Comparison of ENCODE assay signal across 28 cellular contexts in genomic region chr15:36252117-36252711, GRCh38.
"Had no signal": no experiment of that assay in that cellular context is flagged by ENCODE, and none has a peak within 500 bp of the region (broad histone marks: within the 10 kb centered on the region; RNA-seq: fewer than 3 reads in every experiment).

No MANE protein-coding gene starts in this region.

- ATAC-seq: activated CD8-positive, alpha-beta T cell treated with anti-CD3 and anti-CD28 coated beads for 36 hours; activated naive CD4-positive, alpha-beta T cell treated with anti-CD3 and anti-CD28 coated beads, Interleukin-2, amount 50 U/mL, for 72 hours; body of pancreas; Right ventricle myocardium inferior had no signal

- H3K9me3 ChIP-seq: adrenal gland, body of pancreas, breast epithelium, Peyer's patch had no signal

- H3K27ac ChIP-seq: adrenal gland, body of pancreas, breast epithelium, Peyer's patch, RWPE1, SK-N-MC had no signal

- DNase-seq: activated CD4-positive, alpha-beta T cell treated with anti-CD3 and anti-CD28 coated beads, Interleukin-2, amount 10 ng/mL, durations not matched to agents 24 days and 14 days; activated CD4-positive, alpha-beta T cell treated with anti-CD3 and anti-CD28 coated beads, Interleukin-2, amount 50 U/mL, for 4 hours; activated CD8-positive, alpha-beta T cell treated with anti-CD3 and anti-CD28 coated beads for 36 hours; activated gamma-delta T cell; activated naive CD4-positive, alpha-beta T cell treated with anti-CD3 and anti-CD28 coated beads for 36 hours; activated T-cell treated with anti-CD3 and anti-CD28 coated beads, Interleukin-2, amount 50 U/mL, for 24 hours; adrenal gland; body of pancreas; Karpas-422; NCI-H1105 treated with DMSO at 0.1 percent for 48 hours; NCI-H1436; NCI-H1694; NCI-H1930; NCI-H2081 treated with DMSO at 0.1 percent for 48 hours; NCI-H2227 treated with DMSO at 0.1 percent for 48 hours; NCI-H446; NCI-H510A treated with DMSO at 0.1 percent for 48 hours; NCI-H526 treated with DMSO at 0.1 percent for 48 hours; NCI-H774; NK-92 treated with Interleukin-12 subunit alpha and Interleukin-12 subunit beta, amount 100 ng/mL, for 24 hours; Peyer's patch; SIG-M5; T1000 had no signal

- H3K4me3 ChIP-seq: adrenal gland, body of pancreas, breast epithelium, Peyer's patch, SK-N-MC had no signal

- H3K36me3 ChIP-seq: adrenal gland, breast epithelium, Peyer's patch had no signal

- H3K4me1 ChIP-seq: adrenal gland, body of pancreas, breast epithelium, Peyer's patch had no signal

- H3K27me3 ChIP-seq: adrenal gland, body of pancreas, breast epithelium, Peyer's patch had no signal
